ENCODE assay signal across 1 cellular context in genomic region chr11:62755086-62755615, GRCh38.
TF ChIP-seq lines count a peak whose summit lies in the region.

No MANE protein-coding gene starts in this region.

TF ChIP-seq in HCT116, 20 proteins besides CTCF, POLR2A, EP300 and RAD21:
- no peak for TF ChIP-seq CEBPB (IDR thresholded peaks at IDR 0.05; ENCODE audit: low read depth)
- no peak for TF ChIP-seq EZH2phosphoT487 (IDR thresholded peaks at IDR 0.05; ENCODE audit: borderline replicate concordance)
- no peak for TF ChIP-seq FOSL1 (IDR thresholded peaks at IDR 0.05; ENCODE audit: low read depth)
- TF ChIP-seq TCF7L2 (IDR thresholded peaks at IDR 0.05; ENCODE audit: borderline replicate concordance, extremely low read depth, insufficient read depth, insufficient read length), result no peak
- no peak for TF ChIP-seq ZNF274 (IDR thresholded peaks at IDR 0.05; ENCODE audit: low read depth, low read length)
TF ChIP-seq in HCT116: peak in this region for 0.
